ENCODE assay signal across 11 cellular contexts in genomic region chr1:24047101-24047459, GRCh38.
DNase-seq lines count a peak whose midpoint lies in the region; ATAC-seq and TF ChIP-seq lines count a peak whose summit lies in the region.
"Had no signal": no experiment of that assay in that cellular context is flagged by ENCODE, and none has a peak within 500 bp of the region (broad histone marks: within the 10 kb centered on the region; RNA-seq: fewer than 3 reads in every experiment).

No MANE protein-coding gene starts in this region.

- no peaks in the 10 kb centered on the region for H3F3A ChIP-seq in GM23338 (replicated peaks; ENCODE audit: low read depth)

- H3K4me3 ChIP-seq in GM23338 (no peak overlapping the region), skin epidermis (no peak overlapping the region)

- H3K27me3 Mint-ChIP-seq in GM23338 (ENCODE audit: insufficient read depth, low read depth, poor library complexity): peaks cover 2% of the 10 kb centered on the region

- no peaks in the 10 kb centered on the region for H3K4me1 ChIP-seq in GM23338 (ENCODE audit: insufficient read depth)

- no peaks in the 10 kb centered on the region for H3K27me3 ChIP-seq in GM23338 (ENCODE audit: insufficient read depth)

- no peaks in the 10 kb centered on the region for H3K36me3 Mint-ChIP-seq in GM23338 (ENCODE audit: low read depth)

- TF ChIP-seq CTCF in GM23338 (conservative IDR thresholded peaks at IDR 0.05; ENCODE audit: low read depth in 2 of 2): no peak

- intact Hi-C loops in Right ventricle myocardium superior (cut with DNase I): no loop called here

- H3K4me2 ChIP-seq in GM23338: no peak overlapping the region

- H3K9me3 Mint-ChIP-seq in GM23338: no peaks in the 10 kb centered on the region

- H4K20me1 ChIP-seq in GM23338 (replicated peaks; ENCODE audit: insufficient read depth): no peaks in the 10 kb centered on the region

- H3K9me2 ChIP-seq in GM23338 (ENCODE audit: insufficient read depth): no peaks in the 10 kb centered on the region

- peak overlapping the region; percentile 20; the same call in 1 of the 2 replicates for H2AFZ ChIP-seq in GM23338

- H3K27ac ChIP-seq in GM23338 (ENCODE audit: low read depth): no peak overlapping the region
- peak overlapping the region in 11 of 21 experiments; percentile 1 to 67 (median 52) for H3K27ac ChIP-seq in skin epidermis

- no peak overlapping the region for H3K4me3 Mint-ChIP-seq in GM23338

- no peak for ATAC-seq in GM23338
- ATAC-seq in Right ventricle myocardium superior (ENCODE audit: poor library complexity): peak; percentile 71
- ATAC-seq in GM21528 (IDR thresholded peaks at IDR 0.05; ENCODE audit: low FRiP score, unreplicated experiment): no peak
- no peak for ATAC-seq in GM21381 (IDR thresholded peaks at IDR 0.05; ENCODE audit: unreplicated experiment)

- H3K79me2 ChIP-seq in GM23338 (replicated peaks; ENCODE audit: insufficient read depth): no peaks in the 10 kb centered on the region

- DNase-seq in GM23338 (ENCODE audit: low spot score) (no peak), SW480 (ENCODE audit: low spot score) (peak; percentile 39), Right ventricle myocardium superior (peak; percentile 67)
- DNase-seq in activated CD4-positive, alpha-beta T cell treated with anti-CD3 and anti-CD28 coated beads, Interleukin-2, amount 50 U/mL, for 1 hour: no peak
- DNase-seq in stimulated activated CD4-positive, alpha-beta T cell treated with anti-CD3 and anti-CD28 coated beads, Interleukin-4, amount 100 ng/mL, for 4 hours: no peak
- DNase-seq: activated CD4-positive, alpha-beta T cell treated with anti-CD3 and anti-CD28 coated beads for 4 hours; DMS53; Kasumi-1 had no signal

- H3K36me3 ChIP-seq in GM23338 (ENCODE audit: insufficient read depth): no peaks in the 10 kb centered on the region

- no peak overlapping the region for H3K27ac Mint-ChIP-seq in GM23338

- no peaks in the 10 kb centered on the region for H3K4me1 Mint-ChIP-seq in GM23338

TF ChIP-seq in GM23338, 12 proteins besides CTCF, POLR2A, EP300 and RAD21:
- TF ChIP-seq ZNF462 (CRISPR knock-in tag; IDR thresholded peaks at IDR 0.05): no peak
- TF ChIP-seq JUNB (IDR thresholded peaks at IDR 0.05; ENCODE audit: unreplicated experiment): no peak
- TF ChIP-seq, protein P1, sequence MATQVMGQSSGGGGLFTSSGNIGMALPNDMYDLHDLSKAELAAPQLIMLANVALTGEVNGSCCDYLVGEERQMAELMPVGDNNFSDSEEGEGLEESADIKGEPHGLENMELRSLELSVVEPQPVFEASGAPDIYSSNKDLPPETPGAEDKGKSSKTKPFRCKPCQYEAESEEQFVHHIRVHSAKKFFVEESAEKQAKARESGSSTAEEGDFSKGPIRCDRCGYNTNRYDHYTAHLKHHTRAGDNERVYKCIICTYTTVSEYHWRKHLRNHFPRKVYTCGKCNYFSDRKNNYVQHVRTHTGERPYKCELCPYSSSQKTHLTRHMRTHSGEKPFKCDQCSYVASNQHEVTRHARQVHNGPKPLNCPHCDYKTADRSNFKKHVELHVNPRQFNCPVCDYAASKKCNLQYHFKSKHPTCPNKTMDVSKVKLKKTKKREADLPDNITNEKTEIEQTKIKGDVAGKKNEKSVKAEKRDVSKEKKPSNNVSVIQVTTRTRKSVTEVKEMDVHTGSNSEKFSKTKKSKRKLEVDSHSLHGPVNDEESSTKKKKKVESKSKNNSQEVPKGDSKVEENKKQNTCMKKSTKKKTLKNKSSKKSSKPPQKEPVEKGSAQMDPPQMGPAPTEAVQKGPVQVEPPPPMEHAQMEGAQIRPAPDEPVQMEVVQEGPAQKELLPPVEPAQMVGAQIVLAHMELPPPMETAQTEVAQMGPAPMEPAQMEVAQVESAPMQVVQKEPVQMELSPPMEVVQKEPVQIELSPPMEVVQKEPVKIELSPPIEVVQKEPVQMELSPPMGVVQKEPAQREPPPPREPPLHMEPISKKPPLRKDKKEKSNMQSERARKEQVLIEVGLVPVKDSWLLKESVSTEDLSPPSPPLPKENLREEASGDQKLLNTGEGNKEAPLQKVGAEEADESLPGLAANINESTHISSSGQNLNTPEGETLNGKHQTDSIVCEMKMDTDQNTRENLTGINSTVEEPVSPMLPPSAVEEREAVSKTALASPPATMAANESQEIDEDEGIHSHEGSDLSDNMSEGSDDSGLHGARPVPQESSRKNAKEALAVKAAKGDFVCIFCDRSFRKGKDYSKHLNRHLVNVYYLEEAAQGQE (IDR thresholded peaks at IDR 0.05; ENCODE audit: unreplicated experiment): no peak
- TF ChIP-seq STAT1 (IDR thresholded peaks at IDR 0.05; ENCODE audit: unreplicated experiment): no peak
- TF ChIP-seq POLR2AphosphoS5 (IDR thresholded peaks at IDR 0.05; ENCODE audit: low read depth): no peak
- TF ChIP-seq EZH2phosphoT487 (IDR thresholded peaks at IDR 0.05; ENCODE audit: unreplicated experiment): no peak
- TF ChIP-seq EZH2 (IDR thresholded peaks at IDR 0.05; ENCODE audit: low read depth, unreplicated experiment): no peak
- TF ChIP-seq, protein P2, sequence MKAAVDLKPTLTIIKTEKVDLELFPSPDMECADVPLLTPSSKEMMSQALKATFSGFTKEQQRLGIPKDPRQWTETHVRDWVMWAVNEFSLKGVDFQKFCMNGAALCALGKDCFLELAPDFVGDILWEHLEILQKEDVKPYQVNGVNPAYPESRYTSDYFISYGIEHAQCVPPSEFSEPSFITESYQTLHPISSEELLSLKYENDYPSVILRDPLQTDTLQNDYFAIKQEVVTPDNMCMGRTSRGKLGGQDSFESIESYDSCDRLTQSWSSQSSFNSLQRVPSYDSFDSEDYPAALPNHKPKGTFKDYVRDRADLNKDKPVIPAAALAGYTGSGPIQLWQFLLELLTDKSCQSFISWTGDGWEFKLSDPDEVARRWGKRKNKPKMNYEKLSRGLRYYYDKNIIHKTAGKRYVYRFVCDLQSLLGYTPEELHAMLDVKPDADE (IDR thresholded peaks at IDR 0.05): no peak
- TF ChIP-seq NANOG (IDR thresholded peaks at IDR 0.05; ENCODE audit: borderline replicate concordance): no peak
- TF ChIP-seq ZNF114 (CRISPR knock-in tag; IDR thresholded peaks at IDR 0.05): no peak
- TF ChIP-seq CREB1 (CRISPR knock-in tag; IDR thresholded peaks at IDR 0.05; ENCODE audit: low read depth): no peak
- no peak for TF ChIP-seq ZNF331 (CRISPR knock-in tag; IDR thresholded peaks at IDR 0.05; ENCODE audit: low read depth)

Comparison
In these comparisons a context has a peak if more than half of its experiments do, and no peak if none do; other contexts are left out.
1. DNase-seq: peak in SW480 (single experiment) and Right ventricle myocardium superior (single experiment); none in GM23338 (single experiment), activated CD4-positive, alpha-beta T cell treated with anti-CD3 and anti-CD28 coated beads, Interleukin-2, amount 50 U/mL, for 1 hour (single experiment) and stimulated activated CD4-positive, alpha-beta T cell treated with anti-CD3 and anti-CD28 coated beads, Interleukin-4, amount 100 ng/mL, for 4 hours (0 of 2).